ENCODE assay signal across 8 cellular contexts in genomic region chr6:26103141-26103769, GRCh38. TPM values are rescaled to one million over a fixed set of nuclear protein-coding genes. Genes with fewer than 3 reads are reported as not detected.
DNase-seq lines count a peak whose midpoint lies in the region; ATAC-seq and TF ChIP-seq lines count a peak whose summit lies in the region.

No MANE protein-coding gene starts in this region.

- peak overlapping the region; percentile 83 for H3K4me2 ChIP-seq in KMS-11

- peaks cover 11% of the 10 kb centered on the region for H3K4me1 Mint-ChIP-seq in MCF 10A (ENCODE audit: insufficient read depth, unreplicated experiment)

- H4K20me1 ChIP-seq in KMS-11 (ENCODE audit: insufficient read depth) = no peaks in the 10 kb centered on the region

- H2AFZ ChIP-seq in KMS-11 (ENCODE audit: low read depth) = peak overlapping the region; percentile 50; the same call in 1 of the 2 replicates

- H3K4me3 Mint-ChIP-seq in MCF 10A (ENCODE audit: unreplicated experiment) = peak overlapping the region; percentile 75

- no peaks in the 10 kb centered on the region for H3K79me2 ChIP-seq in KMS-11 (ENCODE audit: insufficient read depth, low read depth)

- H3K9ac ChIP-seq in KMS-11 = peak overlapping the region; percentile 85; the same call in 1 of the 2 replicates

- H3K27ac ChIP-seq in KMS-11 = peak overlapping the region; percentile 91; the same call in 1 of the 2 replicates
- H3K27ac ChIP-seq in aorta (ENCODE audit: low read depth in 1 of 2, low read length in 2 of 2) = peak overlapping the region; percentile 54 to 80

- ATAC-seq in GM21390 (IDR thresholded peaks at IDR 0.05; ENCODE audit: unreplicated experiment) = peak; percentile 72
- peak; percentile 2 for ATAC-seq in aorta (ENCODE audit: low FRiP score)

- WGBS in aorta, 2 donors = 2 to 4% methylated on average over 9 of the region's 9 CpGs

- peak overlapping the region; percentile 43 for H3K4me3 ChIP-seq in AG10803 (ENCODE audit: low read length)
- H3K4me3 ChIP-seq in KMS-11 (IDR thresholded peaks at IDR 0.05; ENCODE audit: insufficient read depth, low read depth, low read length) = no peak overlapping the region
- peak overlapping the region; percentile 38 to 74 for H3K4me3 ChIP-seq in aorta (ENCODE audit: low read length in 2 of 2)

- no peaks in the 10 kb centered on the region for H3K27me3 Mint-ChIP-seq in MCF 10A (ENCODE audit: insufficient read depth, unreplicated experiment)

- H3K36me3 ChIP-seq in KMS-11 (ENCODE audit: insufficient read depth) (no peaks in the 10 kb centered on the region), aorta (ENCODE audit: control insufficient read depth in 1 of 2, insufficient read depth in 2 of 2, low read length in 1 of 2) (no peaks in the 10 kb centered on the region)

- TF ChIP-seq CTCF in AG10803 (conservative IDR thresholded peaks at IDR 0.05; ENCODE audit: low read length) (no peak), KMS-11 (conservative IDR thresholded peaks at IDR 0.05; ENCODE audit: low read depth, low read length) (no peak), MCF 10A (IDR thresholded peaks at IDR 0.05; ENCODE audit: unreplicated experiment) (no peak), GM10248 (IDR thresholded peaks at IDR 0.05; ENCODE audit: control extremely low read depth, extremely low read depth, low read depth, missing control alignments) (no peak)

- CTCF ChIA-PET in MCF 10A (lab: Yijun Ruan, JAX) (interaction anchor here (0.6 to 13.5 kb wide), 4 partner anchors 37 to 1710 kb away, joined by 3 to 425 read pairs (median 4); a partner anchor contains a TSS), GM10248 (lab: Yijun Ruan, JAX) (interaction anchor here (1.0 to 2.6 kb wide), 11 partner anchors 9 to 147 kb away, joined by 3 to 11 read pairs (median 3); partner anchors contain the start of gene HFE)

- POLR2A ChIA-PET in MCF 10A (lab: Yijun Ruan, JAX) (interaction anchor here (0.6 to 14.5 kb wide), 35 partner anchors 10 to 1764 kb away, joined by 3 to 235 read pairs (median 9); partner anchors contain the start of gene HFE), GM10248 (lab: Yijun Ruan, JAX) (interaction anchor here (0.6 to 2.7 kb wide), 30 partner anchors 10 to 1794 kb away, joined by 3 to 52 read pairs (median 4); a partner anchor contains a TSS)

- H3K27me3 ChIP-seq in KMS-11 (ENCODE audit: insufficient read depth, low read depth) (no peaks in the 10 kb centered on the region), aorta (ENCODE audit: control insufficient read depth in 1 of 2, insufficient read depth in 2 of 2, low read length in 1 of 2) (peaks cover 0 to 4% of the 10 kb centered on the region in 2 donors)

- intact Hi-C loops in MCF 10A (cut with micrococcal nuclease) = loop anchor here (1.0 kb wide), 2 partner anchors 20 to 54 kb away; a partner anchor contains a TSS
- intact Hi-C loops in aorta (cut with DNase I) = loop anchor here in 1 of 2 donors (1.0 to 2.0 kb wide), 2 partner anchors 20 to 46 kb away; a partner anchor contains a TSS

- H3K27ac Mint-ChIP-seq in MCF 10A (ENCODE audit: low read depth, unreplicated experiment) = peak overlapping the region; percentile 92

- H3K9me3 ChIP-seq in aorta (ENCODE audit: control insufficient read depth, low read length) = no peaks in the 10 kb centered on the region

- H3K36me3 Mint-ChIP-seq in MCF 10A (ENCODE audit: insufficient read depth, unreplicated experiment) = peaks cover 14% of the 10 kb centered on the region

- DNase-seq in AG10803 (ENCODE audit: low read depth) (peak; percentile 53), MCF 10A (ENCODE audit: unreplicated experiment) (peak; percentile 40), lung microvascular endothelial cell (ENCODE audit: low read depth in 2 of 2) (peak; percentile 23 to 58), aorta (no peak), D341Med (ENCODE audit: low spot score) (no peak), GM10248 (ENCODE audit: extremely low spot score) (no peak)

- peaks cover 10% of the 10 kb centered on the region for H3K4me1 ChIP-seq in KMS-11 (ENCODE audit: low read depth, poor library complexity, severe bottlenecking)
- H3K4me1 ChIP-seq in aorta (ENCODE audit: control insufficient read depth in 1 of 2, insufficient read depth in 2 of 2, low read length in 2 of 2) = no peaks in the 10 kb centered on the region

- H3K9me3 Mint-ChIP-seq in MCF 10A (ENCODE audit: unreplicated experiment) = no peaks in the 10 kb centered on the region

- no TSS peak for BruUV-seq in MCF 10A (replicated peaks; lab: Mats Ljungman, UMichigan)

RNA-seq across cellular contexts. Expression of gene HFE, which starts 16.0 kb away (rescaled TPM):
- total RNA-seq in MCF 10A (2022) (2.8 and 5.2 TPM in 2 replicates), lung microvascular endothelial cell (1.4 and 1.7 TPM in 2 replicates), aorta (10 to 100 TPM in 1 of 2 donors, 1 to 10 TPM in 1; 5.6 to 17.9 TPM)
- 1 to 10 TPM; 3.9 to 6.7 TPM for polyA plus RNA-seq in aorta

Comparison
In these comparisons a context has a peak if more than half of its experiments do, and no peak if none do; other contexts are left out.
1. DNase-seq: peak in AG10803 (single experiment), MCF 10A (single experiment) and lung microvascular endothelial cell (2 of 2); none in aorta (0 of 2), D341Med (single experiment) and GM10248 (single experiment).